In genomic region chr5:39448504-39449128, GRCh38 we compare ENCODE assay signal across 2 cellular contexts.
TF ChIP-seq lines count a peak whose summit lies in the region.

No MANE protein-coding gene starts in this region.

TF ChIP-seq in WTC11, 78 proteins besides CTCF, POLR2A, EP300 and RAD21 (continues in another document):
- TF ChIP-seq CDX4 (CRISPR knock-in tag; IDR thresholded peaks at IDR 0.05; ENCODE audit: borderline replicate concordance) (no peak), RORB (CRISPR knock-in tag; IDR thresholded peaks at IDR 0.05) (no peak), E2F5 (CRISPR knock-in tag; IDR thresholded peaks at IDR 0.05) (no peak), ARID4B (CRISPR knock-in tag; IDR thresholded peaks at IDR 0.05; ENCODE audit: borderline replicate concordance) (no peak), OVOL2 (CRISPR knock-in tag; IDR thresholded peaks at IDR 0.05; ENCODE audit: borderline replicate concordance) (no peak), ZBTB43 (CRISPR knock-in tag; IDR thresholded peaks at IDR 0.05) (no peak), TP53 (CRISPR knock-in tag; IDR thresholded peaks at IDR 0.05) (no peak), ZNF423 (CRISPR knock-in tag; IDR thresholded peaks at IDR 0.05) (no peak), AR (CRISPR knock-in tag; IDR thresholded peaks at IDR 0.05) (no peak), JUN (CRISPR knock-in tag; IDR thresholded peaks at IDR 0.05) (no peak), NFYB (CRISPR knock-in tag; conservative IDR thresholded peaks at IDR 0.05; ENCODE audit: low read depth) (no peak), E2F4 (CRISPR knock-in tag; IDR thresholded peaks at IDR 0.05; ENCODE audit: borderline replicate concordance, low read depth) (no peak), ATF3 (CRISPR knock-in tag; conservative IDR thresholded peaks at IDR 0.05) (no peak), TCF7 (CRISPR knock-in tag; IDR thresholded peaks at IDR 0.05; ENCODE audit: low read depth) (no peak)

TF ChIP-seq in HepG2, 621 proteins besides CTCF, POLR2A, EP300 and RAD21:
- TF ChIP-seq HES4 (CRISPR knock-in tag; IDR thresholded peaks at IDR 0.05; ENCODE audit: borderline replicate concordance): no peak
- TF ChIP-seq HNF4A (CRISPR knock-in tag; IDR thresholded peaks at IDR 0.05): peak; percentile 46
